Comparison of ENCODE assay signal across 8 cellular contexts in the genomic region with DNA sequence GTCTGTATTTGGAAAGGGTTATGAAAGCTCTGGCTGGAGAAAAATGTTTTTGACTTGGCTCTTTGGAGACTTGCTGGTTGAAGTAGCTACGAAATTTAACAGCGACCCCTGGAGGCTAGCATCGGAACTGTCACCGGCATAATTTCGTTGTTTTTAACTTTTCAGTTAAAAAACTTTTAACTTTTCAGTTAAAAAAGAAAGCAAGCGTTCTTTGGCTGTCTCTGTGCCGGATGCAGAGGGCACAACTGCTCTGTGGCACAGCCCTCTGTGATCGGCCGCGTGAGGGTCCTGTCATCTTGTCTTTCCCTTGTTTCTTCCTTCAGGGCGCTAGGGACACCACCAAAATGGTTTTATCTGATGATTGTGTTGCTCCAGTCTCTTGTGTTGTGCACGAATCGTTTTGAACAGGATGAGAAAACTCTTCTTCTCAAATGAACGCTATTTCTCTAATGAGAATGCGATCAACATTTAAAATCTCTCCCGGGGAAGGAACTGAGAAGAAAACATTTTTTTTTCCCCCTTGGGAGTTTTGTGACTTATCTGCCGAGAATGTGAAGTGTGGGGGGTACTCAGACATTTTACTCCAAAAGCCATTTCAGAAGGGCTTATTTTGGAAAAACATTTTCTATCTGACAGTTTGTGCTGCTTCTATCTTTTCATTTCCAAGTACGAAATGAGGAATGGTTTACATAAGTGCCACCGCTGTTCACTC. TPM values are rescaled to one million over a fixed set of nuclear protein-coding genes. Genes with fewer than 3 reads are reported as not detected.
DNase-seq lines count a peak whose midpoint lies in the region; ATAC-seq, FAIRE-seq and TF ChIP-seq lines count a peak whose summit lies in the region.

No MANE protein-coding gene starts in this region.

- peaks cover 0 to 7% of the 10 kb centered on the region in 2 donors for H3K4me1 ChIP-seq in left lung

- DNase-seq in DMS53 treated with DMSO at 0.1 percent for 48 hours (lab: John Stamatoyannopoulos, UW; ENCODE audit: unreplicated experiment) (peak; percentile 77), HuH-7.5 (ENCODE audit: low spot score) (peak; percentile 33), T-helper 9 cell (peak; percentile 23), bronchial epithelial cell (ENCODE audit: low read depth) (peak; percentile 27), left lung (no peak), ureter (ENCODE audit: low spot score) (no peak)
- peak; percentile 17 for DNase-seq in stimulated activated CD8-positive, alpha-beta memory T cell treated with anti-CD3 and anti-CD28 coated beads, Interleukin-15, amount 100 ng/mL, for 24 hours (ENCODE audit: low read depth)

- H3K27me3 ChIP-seq in bronchial epithelial cell (ENCODE audit: control insufficient read depth, insufficient read depth, low read length) (no peaks in the 10 kb centered on the region), left lung (peaks cover 0 to 19% of the 10 kb centered on the region in 2 donors)

- H3K4me3 ChIP-seq in bronchial epithelial cell (ENCODE audit: low read depth, low read length), result no peak overlapping the region
- no peak overlapping the region for H3K4me3 ChIP-seq in left lung

- FAIRE-seq in bronchial epithelial cell (lab: Jason Lieb, UNC), result no peak

- no peaks in the 10 kb centered on the region for H3K9me3 ChIP-seq in left lung

- intact Hi-C loops in left lung (cut with DNase I), result no loop called here

- H3K27ac ChIP-seq in left lung, result no peak overlapping the region

- peak; percentile 79 for TF ChIP-seq CTCF in bronchial epithelial cell (IDR thresholded peaks at IDR 0.05; ENCODE audit: insufficient read depth, low read length, severe bottlenecking)
- TF ChIP-seq CTCF in left lung (IDR thresholded peaks at IDR 0.05), result peak; percentile 65 to 90

- ATAC-seq in left lung (peak; percentile 65), HG02798 (IDR thresholded peaks at IDR 0.05; ENCODE audit: poor library complexity, unreplicated experiment) (no peak)

- no peaks in the 10 kb centered on the region for H3K36me3 ChIP-seq in bronchial epithelial cell (ENCODE audit: control insufficient read depth, insufficient read depth, low read length)
- no peaks in the 10 kb centered on the region for H3K36me3 ChIP-seq in left lung

RNA-seq across cellular contexts. Expression of gene ADCYAP1, which starts 57.1 kb away (rescaled TPM):
- total RNA-seq in bronchial epithelial cell (not detected in 2 replicates), left lung (under 1 TPM in 1 of 2 donors, not detected in 1; 0.08 TPM), ureter (0.18 TPM)

Comparison
In these comparisons a context has a peak if more than half of its experiments do, and no peak if none do; other contexts are left out.
1. DNase-seq: peak in DMS53 treated with DMSO at 0.1 percent for 48 hours (single experiment), HuH-7.5 (single experiment), T-helper 9 cell (single experiment), bronchial epithelial cell (single experiment) and stimulated activated CD8-positive, alpha-beta memory T cell treated with anti-CD3 and anti-CD28 coated beads, Interleukin-15, amount 100 ng/mL, for 24 hours (single experiment); none in left lung (0 of 2) and ureter (single experiment).